29 cellular contexts compared by ENCODE assay signal in the genomic region with DNA sequence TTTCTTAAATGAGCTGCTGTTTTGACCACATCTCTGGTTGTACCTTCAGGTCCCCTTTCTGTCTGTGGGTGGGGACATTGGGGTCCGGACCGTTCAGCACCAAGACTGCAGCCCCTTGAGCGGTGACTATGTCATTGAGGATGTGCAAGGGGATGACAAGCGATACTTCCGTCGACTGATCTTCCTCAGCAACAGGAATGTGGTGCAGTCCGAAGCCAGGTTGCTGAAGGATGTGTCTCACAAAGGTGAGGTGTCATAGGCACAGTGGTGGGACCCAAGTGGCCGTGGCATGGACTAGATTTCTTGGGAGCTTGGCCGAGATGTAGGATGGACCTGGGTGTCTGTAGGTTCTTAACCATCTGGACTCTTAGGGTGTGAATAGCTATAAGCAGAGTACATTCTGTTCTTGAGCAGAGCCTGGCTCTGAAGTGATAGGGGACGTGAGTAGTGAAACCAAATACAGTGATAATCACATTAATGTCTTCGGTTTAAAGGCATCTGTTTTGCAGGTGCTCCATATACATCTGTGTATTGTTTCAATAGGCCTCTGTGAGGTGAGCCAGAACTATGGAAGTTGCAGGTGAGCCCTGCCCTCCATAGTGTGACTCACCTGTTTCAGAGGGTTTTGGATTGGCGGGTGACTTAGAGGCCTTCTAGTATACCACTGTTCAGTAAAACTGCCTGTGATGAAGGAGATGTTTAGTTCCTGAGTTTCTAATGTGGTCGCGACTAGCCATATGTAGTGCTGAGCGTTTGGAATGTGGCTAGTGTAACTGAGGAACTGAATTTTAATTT. TPM values are rescaled to one million over a fixed set of nuclear protein-coding genes. Genes with fewer than 3 reads are reported as not detected.
DNase-seq lines count a peak whose midpoint lies in the region; ATAC-seq, FAIRE-seq and TF ChIP-seq lines count a peak whose summit lies in the region.
"Had no signal": no experiment of that assay in that cellular context is flagged by ENCODE, and none has a peak within 500 bp of the region (broad histone marks: within the 10 kb centered on the region; RNA-seq: fewer than 3 reads in every experiment).

No MANE protein-coding gene starts in this region.

- H3K9me3 Mint-ChIP-seq in activated CD4-positive, alpha-beta memory T cell treated with anti-CD3 and anti-CD28 coated beads, Interleukin-2, amount 10 ng/mL, durations not matched to agents 7 days and 5 days, result no peaks in the 10 kb centered on the region
- no peaks in the 10 kb centered on the region for H3K9me3 Mint-ChIP-seq in activated CD4-positive, alpha-beta memory T cell treated with anti-CD3 and anti-CD28 coated beads for 36 hours
- no peaks in the 10 kb centered on the region for H3K9me3 Mint-ChIP-seq in neural crest cell
- H3K9me3 Mint-ChIP-seq: activated CD4-positive, alpha-beta T cell treated with anti-CD3 and anti-CD28 coated beads, Interleukin-2, amount 10 ng/mL, durations not matched to agents 24 days and 14 days; GM23338; naive thymus-derived CD4-positive, alpha-beta T cell; stimulated activated memory B cell treated with anti-CD40 and anti-IgM and Interleukin-4, amounts not matched to agents 10 μg/mL and 1 μg/mL and 100 μg/mL, for 72 hours had no signal

- H3K4me2 ChIP-seq in GM23248 (ENCODE audit: unreplicated experiment), result peak overlapping the region; percentile 41
- H3K4me2 ChIP-seq: GM23338 had no signal

- H3K36me3 Mint-ChIP-seq in activated CD4-positive, alpha-beta memory T cell treated with anti-CD3 and anti-CD28 coated beads, Interleukin-2, amount 10 ng/mL, durations not matched to agents 7 days and 5 days (ENCODE audit: low read depth), result peaks cover 91% of the 10 kb centered on the region
- H3K36me3 Mint-ChIP-seq in activated CD4-positive, alpha-beta memory T cell treated with anti-CD3 and anti-CD28 coated beads for 36 hours, result peaks cover 74% of the 10 kb centered on the region
- peaks cover 23% of the 10 kb centered on the region for H3K36me3 Mint-ChIP-seq in neural crest cell (ENCODE audit: low read depth)

- TF ChIP-seq POLR2A in heart left ventricle (IDR thresholded peaks at IDR 0.05), result no peak

- H3K79me2 ChIP-seq in GM23248 (ENCODE audit: insufficient read depth), result peaks cover 76% of the 10 kb centered on the region

- peak overlapping the region; percentile 41; the same call in 1 of the 2 replicates for H3K9ac ChIP-seq in GM23248

- peaks cover 14% of the 10 kb centered on the region for H3K4me1 ChIP-seq in GM23248 (ENCODE audit: insufficient read depth)
- peaks cover 0 to 20% (median 11%) of the 10 kb centered on the region in 12 donors for H3K4me1 ChIP-seq in heart left ventricle
- H3K4me1 ChIP-seq: SJSA1 had no signal

- H3K4me3 Mint-ChIP-seq in activated CD4-positive, alpha-beta memory T cell treated with anti-CD3 and anti-CD28 coated beads, Interleukin-2, amount 10 ng/mL, durations not matched to agents 7 days and 5 days, result no peak overlapping the region
- H3K4me3 Mint-ChIP-seq in activated CD4-positive, alpha-beta memory T cell treated with anti-CD3 and anti-CD28 coated beads for 36 hours, result no peak overlapping the region
- H3K4me3 Mint-ChIP-seq in neural crest cell, result peak overlapping the region; percentile 8
- H3K4me3 Mint-ChIP-seq: activated CD4-positive, alpha-beta T cell treated with anti-CD3 and anti-CD28 coated beads, Interleukin-2, amount 10 ng/mL, durations not matched to agents 24 days and 14 days; activated CD8-positive, alpha-beta memory T cell treated with anti-CD3 and anti-CD28 coated beads, Interleukin-2, amount 10 ng/mL, durations not matched to agents 7 days and 5 days; GM23338; naive thymus-derived CD4-positive, alpha-beta T cell; stimulated activated memory B cell treated with anti-CD40 and anti-IgM and Interleukin-4, amounts not matched to agents 10 μg/mL and 1 μg/mL and 100 μg/mL, for 72 hours had no signal

- H3K4me3 ChIP-seq in GM23248 (no peak overlapping the region), bronchial epithelial cell (ENCODE audit: low read depth, low read length) (no peak overlapping the region), heart left ventricle (no peak overlapping the region)
- H3K4me3 ChIP-seq: ascending aorta, GM23338, pancreas, SJSA1, upper lobe of right lung had no signal

- no peak for FAIRE-seq in bronchial epithelial cell (lab: Jason Lieb, UNC)
- FAIRE-seq: A204.1, kidney, pancreas had no signal

- WGBS in GM23248 (ENCODE audit: low coverage in 1 of 2, low lambda C conversion rate in 2 of 2, missing lambda C conversion rate in 2 of 2), 2 experiments, result 92% methylated on average over 15 of the region's 15 CpGs
- WGBS in heart left ventricle, 4 donors, result 95 to 97% (median 95%) methylated on average over 15 of the region's 15 CpGs

- H3F3A ChIP-seq in GM23248 (ENCODE audit: insufficient read depth), result peaks cover 24% of the 10 kb centered on the region

- H3K9me3 ChIP-seq in GM23248 (ENCODE audit: low read depth) (no peaks in the 10 kb centered on the region), heart left ventricle (no peaks in the 10 kb centered on the region)
- H3K9me3 ChIP-seq: ascending aorta, pancreas, SJSA1, upper lobe of right lung had no signal

- H3K27ac ChIP-seq in GM23248, result peak overlapping the region; percentile 71
- H3K27ac ChIP-seq in heart left ventricle, result no peak overlapping the region
- H3K27ac ChIP-seq: ascending aorta, pancreas, SJSA1, upper lobe of right lung, WERI-Rb-1 had no signal

- peaks cover 22% of the 10 kb centered on the region for H3K36me3 ChIP-seq in GM23248 (ENCODE audit: low read depth)
- H3K36me3 ChIP-seq in bronchial epithelial cell (ENCODE audit: control insufficient read depth, insufficient read depth, low read length), result peaks cover 24% of the 10 kb centered on the region
- H3K36me3 ChIP-seq in heart left ventricle, result peaks cover 0 to 96% (median 88%) of the 10 kb centered on the region in 9 donors

- H3K27me3 ChIP-seq in GM23248 (replicated peaks; ENCODE audit: insufficient read depth) (no peaks in the 10 kb centered on the region), bronchial epithelial cell (ENCODE audit: control insufficient read depth, insufficient read depth, low read length) (no peaks in the 10 kb centered on the region), heart left ventricle (no peaks in the 10 kb centered on the region)
- H3K27me3 ChIP-seq: ascending aorta, pancreas, SJSA1, upper lobe of right lung had no signal

- in situ Hi-C loops in GM23248 (cut with MboI), result no loop called here

- TF ChIP-seq CTCF in bronchial epithelial cell (IDR thresholded peaks at IDR 0.05; ENCODE audit: insufficient read depth, low read length, severe bottlenecking), result no peak
- no peak for TF ChIP-seq CTCF in neural crest cell (conservative IDR thresholded peaks at IDR 0.05)
- no peak for TF ChIP-seq CTCF in heart left ventricle (IDR thresholded peaks at IDR 0.05)

- no peak for DNase-seq in activated CD4-positive, alpha-beta memory T cell treated with anti-CD3 and anti-CD28 coated beads, Interleukin-2, amount 10 ng/mL, durations not matched to agents 7 days and 5 days
- DNase-seq in activated CD4-positive, alpha-beta memory T cell treated with anti-CD3 and anti-CD28 coated beads for 36 hours, result no peak
- no peak for DNase-seq in GM23248
- DNase-seq in bronchial epithelial cell (ENCODE audit: low read depth), result peak; percentile 56
- DNase-seq in neural crest cell (ENCODE audit: low read depth, low spot score), result no peak
- no peak for DNase-seq in heart left ventricle
- no peak for DNase-seq in AG20443 (ENCODE audit: low spot score)
- DNase-seq: activated CD4-positive, alpha-beta T cell treated with anti-CD3 and anti-CD28 coated beads, Interleukin-2, amount 10 ng/mL, durations not matched to agents 24 days and 14 days; activated CD8-positive, alpha-beta memory T cell treated with anti-CD3 and anti-CD28 coated beads, Interleukin-2, amount 10 ng/mL, durations not matched to agents 7 days and 5 days; central memory CD4-positive, alpha-beta T cell; cortex of kidney; DND-41; effector memory CD4-positive, alpha-beta T cell; GF-D8; head of caudate nucleus; kidney; midbrain; naive thymus-derived CD4-positive, alpha-beta T cell; NCI-H446; NCI-H82; upper lobe of right lung; WERI-Rb-1 had no signal

- H3K4me1 Mint-ChIP-seq in activated CD4-positive, alpha-beta memory T cell treated with anti-CD3 and anti-CD28 coated beads, Interleukin-2, amount 10 ng/mL, durations not matched to agents 7 days and 5 days, result peaks cover 67% of the 10 kb centered on the region
- H3K4me1 Mint-ChIP-seq in activated CD4-positive, alpha-beta memory T cell treated with anti-CD3 and anti-CD28 coated beads for 36 hours (ENCODE audit: low read depth), result peaks cover 50% of the 10 kb centered on the region
- peaks cover 24% of the 10 kb centered on the region for H3K4me1 Mint-ChIP-seq in neural crest cell

- no peak overlapping the region for H2AFZ ChIP-seq in GM23248
- H2AFZ ChIP-seq: GM23338 had no signal

- CTCF ChIA-PET in activated CD4-positive, alpha-beta memory T cell treated with anti-CD3 and anti-CD28 coated beads, Interleukin-2, amount 10 ng/mL, durations not matched to agents 7 days and 5 days (lab: Charles Lee), result interaction anchor here (3.6 kb wide), 1 partner anchor 13 kb away, joined by 25 read pairs; no protein-coding TSS in a partner anchor
- CTCF ChIA-PET in activated CD4-positive, alpha-beta memory T cell treated with anti-CD3 and anti-CD28 coated beads for 36 hours (lab: Charles Lee), result no interaction called here

- H3K27me3 Mint-ChIP-seq in activated CD4-positive, alpha-beta memory T cell treated with anti-CD3 and anti-CD28 coated beads, Interleukin-2, amount 10 ng/mL, durations not matched to agents 7 days and 5 days, result no peaks in the 10 kb centered on the region
- no peaks in the 10 kb centered on the region for H3K27me3 Mint-ChIP-seq in activated CD4-positive, alpha-beta memory T cell treated with anti-CD3 and anti-CD28 coated beads for 36 hours
- no peaks in the 10 kb centered on the region for H3K27me3 Mint-ChIP-seq in neural crest cell (ENCODE audit: low read depth)
- H3K27me3 Mint-ChIP-seq: activated CD4-positive, alpha-beta T cell treated with anti-CD3 and anti-CD28 coated beads, Interleukin-2, amount 10 ng/mL, durations not matched to agents 24 days and 14 days; activated CD8-positive, alpha-beta memory T cell treated with anti-CD3 and anti-CD28 coated beads, Interleukin-2, amount 10 ng/mL, durations not matched to agents 7 days and 5 days; naive thymus-derived CD4-positive, alpha-beta T cell; stimulated activated memory B cell treated with anti-CD40 and anti-IgM and Interleukin-4, amounts not matched to agents 10 μg/mL and 1 μg/mL and 100 μg/mL, for 72 hours had no signal

- intact Hi-C loops in activated CD4-positive, alpha-beta memory T cell treated with anti-CD3 and anti-CD28 coated beads for 36 hours (cut with micrococcal nuclease), result loop anchor here (10.0 kb wide), 1 partner anchor 657 kb away; a partner anchor contains a TSS
- intact Hi-C loops in heart left ventricle (cut with DNase I), result loop anchor here in 1 of 10 donors (10.0 kb wide), 1 partner anchor 143 kb away; no protein-coding TSS in a partner anchor

- no peaks in the 10 kb centered on the region for H4K20me1 ChIP-seq in GM23248 (ENCODE audit: insufficient read depth)

- POLR2A ChIA-PET in activated CD4-positive, alpha-beta memory T cell treated with anti-CD3 and anti-CD28 coated beads, Interleukin-2, amount 10 ng/mL, durations not matched to agents 7 days and 5 days (lab: Charles Lee), result no interaction called here
- POLR2A ChIA-PET in activated CD4-positive, alpha-beta memory T cell treated with anti-CD3 and anti-CD28 coated beads for 36 hours (lab: Charles Lee), result no interaction called here

- H3K9me2 ChIP-seq in GM23248 (ENCODE audit: insufficient read depth), result no peaks in the 10 kb centered on the region

- H3K27ac Mint-ChIP-seq in activated CD4-positive, alpha-beta memory T cell treated with anti-CD3 and anti-CD28 coated beads, Interleukin-2, amount 10 ng/mL, durations not matched to agents 7 days and 5 days, result peak overlapping the region; percentile 44
- H3K27ac Mint-ChIP-seq in activated CD4-positive, alpha-beta memory T cell treated with anti-CD3 and anti-CD28 coated beads for 36 hours, result no peak overlapping the region
- H3K27ac Mint-ChIP-seq in neural crest cell (ENCODE audit: unreplicated experiment), result no peak overlapping the region
- H3K27ac Mint-ChIP-seq: GM23338 had no signal

- ATAC-seq in heart left ventricle (no peak), GM18868 (IDR thresholded peaks at IDR 0.05; ENCODE audit: unreplicated experiment) (no peak)
- ATAC-seq: activated CD8-positive, alpha-beta memory T cell treated with anti-CD3 and anti-CD28 coated beads, Interleukin-2, amount 10 ng/mL, durations not matched to agents 7 days and 5 days; GM23338; naive thymus-derived CD4-positive, alpha-beta T cell; stimulated activated memory B cell treated with anti-CD40 and anti-IgM and Interleukin-4, amounts not matched to agents 10 μg/mL and 1 μg/mL and 100 μg/mL, for 72 hours; upper lobe of right lung had no signal

RNA-seq across cellular contexts. Expression of a gene that starts 6.4 kb away (rescaled TPM):
- total RNA-seq in activated CD4-positive, alpha-beta memory T cell treated with anti-CD3 and anti-CD28 coated beads, Interleukin-2, amount 10 ng/mL, durations not matched to agents 7 days and 5 days, result 10 to 100 TPM; 42.9 to 44.5 TPM
- 10 to 100 TPM; 45.6 to 49.8 TPM for total RNA-seq in activated CD4-positive, alpha-beta memory T cell treated with anti-CD3 and anti-CD28 coated beads for 36 hours
- 19.6 and 22.0 TPM in 2 replicates for total RNA-seq in GM23248 (2014; rRNA removed; shearing (Covaris generic))
- 17.8 and 18.8 TPM in 2 replicates for polyA plus RNA-seq in GM23248 (2016; fragmentation: Nextera tagmentation; extraction: Ambion mirVana)
- total RNA-seq in bronchial epithelial cell, result 28.3 and 30.8 TPM in 2 replicates
- 35.6 TPM in 2 replicates for total RNA-seq in neural crest cell
- total RNA-seq in heart left ventricle, result 10 to 100 TPM; 13.1 to 24.1 (median 14.8) TPM
- polyA plus RNA-seq in heart left ventricle, result 10 to 100 TPM in 1 of 2 donors, 1 to 10 TPM in 1; 5.0 to 29.2 TPM

RNA-seq across cellular contexts. Expression of a gene that starts 46.0 kb away (rescaled TPM):
- total RNA-seq in activated CD4-positive, alpha-beta memory T cell treated with anti-CD3 and anti-CD28 coated beads, Interleukin-2, amount 10 ng/mL, durations not matched to agents 7 days and 5 days, result 10 to 100 TPM; 31.3 to 31.5 TPM
- 10 to 100 TPM; 13.2 to 14.2 TPM for total RNA-seq in activated CD4-positive, alpha-beta memory T cell treated with anti-CD3 and anti-CD28 coated beads for 36 hours
- total RNA-seq in GM23248 (2014; rRNA removed; shearing (Covaris generic)), result 7.3 and 11.3 TPM in 2 replicates
- 21.2 and 24.1 TPM in 2 replicates for polyA plus RNA-seq in GM23248 (2016; fragmentation: Nextera tagmentation; extraction: Ambion mirVana)
- total RNA-seq in bronchial epithelial cell, result 5.0 and 5.8 TPM in 2 replicates
- 10.3 and 11.1 TPM in 2 replicates for total RNA-seq in neural crest cell
- 10 to 100 TPM in 2 of 9 donors, 1 to 10 TPM in 7; 3.8 to 11.3 (median 7.2) TPM for total RNA-seq in heart left ventricle
- polyA plus RNA-seq in heart left ventricle, result 1 to 10 TPM; 4.2 to 6.7 TPM

RNA-seq across cellular contexts. Expression of a gene that starts 53.4 kb away (rescaled TPM):
- 1 to 10 TPM; 2.0 to 2.2 TPM for total RNA-seq in activated CD4-positive, alpha-beta memory T cell treated with anti-CD3 and anti-CD28 coated beads, Interleukin-2, amount 10 ng/mL, durations not matched to agents 7 days and 5 days
- total RNA-seq in activated CD4-positive, alpha-beta memory T cell treated with anti-CD3 and anti-CD28 coated beads for 36 hours, result 1 to 10 TPM in 1 of 2 experiments, under 1 TPM in 1; 0.93 to 1.2 TPM
- 0.11 and 2.1 TPM in 2 replicates for total RNA-seq in GM23248 (2014; rRNA removed; shearing (Covaris generic))
- polyA plus RNA-seq in GM23248 (2016; fragmentation: Nextera tagmentation; extraction: Ambion mirVana) (1.4 and 1.8 TPM in 2 replicates), heart left ventricle (1 to 10 TPM in 1 of 2 donors, under 1 TPM in 1; 0.44 to 1.3 TPM)
- total RNA-seq in bronchial epithelial cell (0.64 and 1.3 TPM in 2 replicates), neural crest cell (3.5 and 3.9 TPM in 2 replicates), heart left ventricle (1 to 10 TPM; 1.1 to 3.9 (median 2.2) TPM)
